Comparison of ENCODE assay signal across 17 cellular contexts in genomic region chr3:78670087-78670486, GRCh38.
"Had no signal": no experiment of that assay in that cellular context is flagged by ENCODE, and none has a peak within 500 bp of the region (broad histone marks: within the 10 kb centered on the region; RNA-seq: fewer than 3 reads in every experiment).

No MANE protein-coding gene starts in this region.

- H3K4me1 ChIP-seq: lower lobe of right lung had no signal

- H3K4me3 ChIP-seq: cardiac muscle cell, lower lobe of right lung, thoracic aorta had no signal

- H3K27ac ChIP-seq: cardiac muscle cell, lower lobe of right lung, neutrophil, thoracic aorta had no signal

- H3K27ac Mint-ChIP-seq: activated CD4-positive, alpha-beta memory T cell treated with anti-CD3 and anti-CD28 coated beads, Interleukin-2, amount 10 ng/mL, durations not matched to agents 7 days and 5 days; activated naive CD8-positive, alpha-beta T cell treated with anti-CD3 and anti-CD28 coated beads for 36 hours; immature natural killer cell; naive thymus-derived CD4-positive, alpha-beta T cell; stimulated activated naive CD8-positive, alpha-beta T cell treated with anti-CD3 and anti-CD28 coated beads, Interleukin-15, amount 100 ng/mL, for 72 hours had no signal

- H3K27me3 ChIP-seq: cardiac muscle cell, neutrophil had no signal

- DNase-seq: activated CD4-positive, alpha-beta memory T cell treated with anti-CD3 and anti-CD28 coated beads, Interleukin-2, amount 10 ng/mL, durations not matched to agents 7 days and 5 days; activated gamma-delta T cell; activated naive CD8-positive, alpha-beta T cell treated with anti-CD3 and anti-CD28 coated beads for 36 hours; activated T-cell treated with anti-CD3 and anti-CD28 coated beads, Interleukin-2, amount 50 U/mL, for 48 hours; aorta; effector CD8-positive, alpha-beta T cell; immature natural killer cell; left cardiac atrium; lower lobe of right lung; naive thymus-derived CD4-positive, alpha-beta T cell; retina; stimulated activated CD4-positive, alpha-beta T cell treated with anti-CD3 and anti-CD28 coated beads, Interleukin-15, amount 100 ng/mL, for 24 hours; stimulated activated CD4-positive, alpha-beta T cell treated with anti-CD3 and anti-CD28 coated beads, Interleukin-4, amount 100 ng/mL, for 24 hours; stimulated activated naive CD8-positive, alpha-beta T cell treated with anti-CD3 and anti-CD28 coated beads, Interleukin-15, amount 100 ng/mL, for 72 hours had no signal

- H3K4me3 Mint-ChIP-seq: activated CD4-positive, alpha-beta memory T cell treated with anti-CD3 and anti-CD28 coated beads, Interleukin-2, amount 10 ng/mL, durations not matched to agents 7 days and 5 days; activated naive CD8-positive, alpha-beta T cell treated with anti-CD3 and anti-CD28 coated beads for 36 hours; immature natural killer cell; naive thymus-derived CD4-positive, alpha-beta T cell; stimulated activated naive CD8-positive, alpha-beta T cell treated with anti-CD3 and anti-CD28 coated beads, Interleukin-15, amount 100 ng/mL, for 72 hours had no signal

- H3K4me1 Mint-ChIP-seq: activated CD4-positive, alpha-beta memory T cell treated with anti-CD3 and anti-CD28 coated beads, Interleukin-2, amount 10 ng/mL, durations not matched to agents 7 days and 5 days; activated naive CD8-positive, alpha-beta T cell treated with anti-CD3 and anti-CD28 coated beads for 36 hours; immature natural killer cell; naive thymus-derived CD4-positive, alpha-beta T cell; stimulated activated naive CD8-positive, alpha-beta T cell treated with anti-CD3 and anti-CD28 coated beads, Interleukin-15, amount 100 ng/mL, for 72 hours had no signal

- H3K27me3 Mint-ChIP-seq: activated CD4-positive, alpha-beta memory T cell treated with anti-CD3 and anti-CD28 coated beads, Interleukin-2, amount 10 ng/mL, durations not matched to agents 7 days and 5 days; activated naive CD8-positive, alpha-beta T cell treated with anti-CD3 and anti-CD28 coated beads for 36 hours; naive thymus-derived CD4-positive, alpha-beta T cell; stimulated activated naive CD8-positive, alpha-beta T cell treated with anti-CD3 and anti-CD28 coated beads, Interleukin-15, amount 100 ng/mL, for 72 hours had no signal

- H3K9me3 Mint-ChIP-seq: activated CD4-positive, alpha-beta memory T cell treated with anti-CD3 and anti-CD28 coated beads, Interleukin-2, amount 10 ng/mL, durations not matched to agents 7 days and 5 days; activated naive CD8-positive, alpha-beta T cell treated with anti-CD3 and anti-CD28 coated beads for 36 hours; stimulated activated naive CD8-positive, alpha-beta T cell treated with anti-CD3 and anti-CD28 coated beads, Interleukin-15, amount 100 ng/mL, for 72 hours had no signal

- H3K36me3 ChIP-seq: lower lobe of right lung, neutrophil, thoracic aorta had no signal

- ATAC-seq: left cardiac atrium; lower lobe of right lung; naive thymus-derived CD4-positive, alpha-beta T cell; stimulated activated naive CD8-positive, alpha-beta T cell treated with anti-CD3 and anti-CD28 coated beads, Interleukin-15, amount 100 ng/mL, for 72 hours had no signal

- H3K36me3 Mint-ChIP-seq: activated naive CD8-positive, alpha-beta T cell treated with anti-CD3 and anti-CD28 coated beads for 36 hours; immature natural killer cell; naive thymus-derived CD4-positive, alpha-beta T cell had no signal

- H3K9me3 ChIP-seq: lower lobe of right lung, neutrophil, thoracic aorta had no signal
